ENCODE assay signal across 29 cellular contexts in the genomic region with DNA sequence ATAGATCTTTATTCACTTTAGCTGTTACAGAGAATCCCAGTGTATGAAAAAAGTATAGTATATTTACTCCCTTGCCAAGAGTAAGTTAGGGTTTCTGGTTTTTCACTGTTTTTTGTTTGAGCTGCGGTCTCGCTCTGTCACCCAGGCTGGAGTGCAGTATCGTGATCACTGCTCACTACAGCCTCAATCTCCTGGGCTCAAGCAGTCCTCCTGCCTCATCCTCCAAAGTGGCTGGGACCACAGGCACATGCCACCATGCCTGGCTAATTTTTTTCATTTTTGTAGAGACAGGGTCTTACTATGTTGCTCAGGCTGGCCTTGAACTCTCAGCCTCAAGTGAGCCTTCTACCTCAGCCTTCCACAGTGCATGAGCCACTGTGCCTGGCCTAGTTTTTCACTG. TPM values are rescaled to one million over a fixed set of nuclear protein-coding genes. Genes with fewer than 3 reads are reported as not detected.
A peak's percentile ranks its signal among the peaks of the same experiment; 100 is the strongest.
DNase-seq lines count a peak whose midpoint lies in the region; ATAC-seq and TF ChIP-seq lines count a peak whose summit lies in the region.
"Had no signal": no experiment of that assay in that cellular context is flagged by ENCODE, and none has a peak within 500 bp of the region (broad histone marks: within the 10 kb centered on the region; RNA-seq: fewer than 3 reads in every experiment).

No MANE protein-coding gene starts in this region.

- peaks cover 30% of the 10 kb centered on the region for H3K36me3 Mint-ChIP-seq in GM23338 (ENCODE audit: low read depth)
- H3K36me3 Mint-ChIP-seq in brain = peaks cover 24% of the 10 kb centered on the region
- H3K36me3 Mint-ChIP-seq: activated naive CD8-positive, alpha-beta T cell treated with anti-CD3 and anti-CD28 coated beads for 36 hours; naive B cell; stimulated activated effector memory CD8-positive, alpha-beta T cell treated with anti-CD3 and anti-CD28 coated beads, Interleukin-12 subunit alpha, Interleukin-12 subunit beta, amount 100 ng/mL, for 72 hours had no signal

- peaks cover 4% of the 10 kb centered on the region for H3K36me3 ChIP-seq in GM23338 (ENCODE audit: insufficient read depth)
- peaks cover 9 to 33% of the 10 kb centered on the region in 2 experiments for H3K36me3 ChIP-seq in mesenchymal stem cell (ENCODE audit: control insufficient read depth in 1 of 2, insufficient read depth in 2 of 2, low read depth in 1 of 2, low read length in 2 of 2)
- H3K36me3 ChIP-seq in smooth muscle cell (ENCODE audit: low read depth) = no peaks in the 10 kb centered on the region
- H3K36me3 ChIP-seq: cardiac muscle cell, upper lobe of left lung had no signal

- H2BK5ac ChIP-seq in mesenchymal stem cell (ENCODE audit: low read depth, low read length, poor library complexity, severe bottlenecking) = no peak overlapping the region

- H3K9me3 Mint-ChIP-seq in GM23338 = no peaks in the 10 kb centered on the region; the same call in 2 of the 3 replicates
- peaks cover 0 to 7% (median 0%) of the 10 kb centered on the region in 5 experiments for H3K9me3 Mint-ChIP-seq in brain
- H3K9me3 Mint-ChIP-seq: activated CD4-positive, alpha-beta memory T cell treated with anti-CD3 and anti-CD28 coated beads, Interleukin-2, amount 10 ng/mL, durations not matched to agents 7 days and 5 days; activated naive CD8-positive, alpha-beta T cell treated with anti-CD3 and anti-CD28 coated beads for 36 hours; mesothelial cell of epicardium; naive B cell; stimulated activated effector memory CD8-positive, alpha-beta T cell treated with anti-CD3 and anti-CD28 coated beads, Interleukin-12 subunit alpha, Interleukin-12 subunit beta, amount 100 ng/mL, for 72 hours had no signal

- H4K20me1 ChIP-seq in GM23338 (replicated peaks; ENCODE audit: insufficient read depth) = peaks cover 54% of the 10 kb centered on the region
- H4K20me1 ChIP-seq in smooth muscle cell (ENCODE audit: low read depth) = peaks cover 57% of the 10 kb centered on the region

- H3K4me1 Mint-ChIP-seq in GM23338 = peaks cover 34% of the 10 kb centered on the region
- H3K4me1 Mint-ChIP-seq in brain = peaks cover 31% of the 10 kb centered on the region

- H2AFZ ChIP-seq in GM23338 (no peak overlapping the region), mesenchymal stem cell (ENCODE audit: low read depth, low read length) (no peak overlapping the region), smooth muscle cell (ENCODE audit: low read depth) (no peak overlapping the region)

- H3K18ac ChIP-seq in mesenchymal stem cell (ENCODE audit: low read depth in 1 of 2, low read length in 2 of 2) = peak overlapping the region in 1 of 2 experiments; percentile 40

- no peaks in the 10 kb centered on the region for H3K9me2 ChIP-seq in GM23338 (ENCODE audit: insufficient read depth)

- no peak overlapping the region for H2BK15ac ChIP-seq in mesenchymal stem cell (ENCODE audit: low read depth, poor library complexity, severe bottlenecking)

- no peak overlapping the region for H3K27ac Mint-ChIP-seq in GM23338
- peak overlapping the region in 2 of 5 experiments; percentile 87 to 94 for H3K27ac Mint-ChIP-seq in brain
- H3K27ac Mint-ChIP-seq: activated CD4-positive, alpha-beta memory T cell treated with anti-CD3 and anti-CD28 coated beads, Interleukin-2, amount 10 ng/mL, durations not matched to agents 7 days and 5 days; activated naive CD8-positive, alpha-beta T cell treated with anti-CD3 and anti-CD28 coated beads for 36 hours; mesothelial cell of epicardium; naive B cell; stimulated activated effector memory CD8-positive, alpha-beta T cell treated with anti-CD3 and anti-CD28 coated beads, Interleukin-12 subunit alpha, Interleukin-12 subunit beta, amount 100 ng/mL, for 72 hours had no signal

- no peak for ATAC-seq in GM23338
- no peak for ATAC-seq in HG03108 (IDR thresholded peaks at IDR 0.05; ENCODE audit: unreplicated experiment)
- ATAC-seq: foreskin keratinocyte; HCT116; stimulated activated effector memory CD8-positive, alpha-beta T cell treated with anti-CD3 and anti-CD28 coated beads, Interleukin-12 subunit alpha, Interleukin-12 subunit beta, amount 100 ng/mL, for 72 hours had no signal

- H3K4ac ChIP-seq in mesenchymal stem cell (ENCODE audit: low read depth in 1 of 2, low read length in 2 of 2) = no peak overlapping the region

- no peak overlapping the region for H4K91ac ChIP-seq in mesenchymal stem cell (ENCODE audit: low read length)

- H3K14ac ChIP-seq in mesenchymal stem cell (ENCODE audit: low read length in 2 of 2) = no peak overlapping the region

- peak overlapping the region; percentile 19 for H4K8ac ChIP-seq in mesenchymal stem cell (ENCODE audit: low read length)

- no peak overlapping the region for H2AK5ac ChIP-seq in mesenchymal stem cell (ENCODE audit: low read length, severe bottlenecking)

- H3K9ac ChIP-seq in mesenchymal stem cell (ENCODE audit: low read length) (peak overlapping the region; percentile 58), smooth muscle cell (ENCODE audit: low read depth) (no peak overlapping the region)
- H3K9ac ChIP-seq: KMS-11 had no signal

- peaks cover 74% of the 10 kb centered on the region for H3K79me2 ChIP-seq in GM23338 (replicated peaks; ENCODE audit: insufficient read depth)
- peaks cover 76% of the 10 kb centered on the region for H3K79me2 ChIP-seq in smooth muscle cell (ENCODE audit: low read depth)

- peaks cover 4% of the 10 kb centered on the region for H3K27me3 Mint-ChIP-seq in GM23338 (ENCODE audit: insufficient read depth, low read depth, poor library complexity)
- peaks cover 5% of the 10 kb centered on the region for H3K27me3 Mint-ChIP-seq in brain

- H3K4me1 ChIP-seq in GM23338 (ENCODE audit: insufficient read depth) (peaks cover 54% of the 10 kb centered on the region), mesenchymal stem cell (ENCODE audit: control insufficient read depth, insufficient read depth, low read depth, low read length) (peaks cover 15% of the 10 kb centered on the region), smooth muscle cell (ENCODE audit: low read depth) (peaks cover 20% of the 10 kb centered on the region)
- H3K4me1 ChIP-seq: foreskin keratinocyte had no signal

- TF ChIP-seq CTCF in GM23338 (conservative IDR thresholded peaks at IDR 0.05; ENCODE audit: low read depth in 2 of 2) (no peak), brain (conservative IDR thresholded peaks at IDR 0.05) (no peak), smooth muscle cell (IDR thresholded peaks at IDR 0.05; ENCODE audit: borderline replicate concordance, insufficient read depth, poor library complexity, severe bottlenecking) (no peak)

- H3K27ac ChIP-seq in GM23338 (ENCODE audit: low read depth) = 0 out of 2 replicates have a peak overlapping the region, but pooled peaks have one; percentile 42
- peak overlapping the region; percentile 64 for H3K27ac ChIP-seq in mesenchymal stem cell (ENCODE audit: low read length, poor library complexity, severe bottlenecking)
- peak overlapping the region; percentile 93 for H3K27ac ChIP-seq in smooth muscle cell (ENCODE audit: low read depth)
- H3K27ac ChIP-seq: cardiac muscle cell, foreskin keratinocyte, KMS-11, upper lobe of left lung had no signal

- no peak overlapping the region for H3K23ac ChIP-seq in mesenchymal stem cell (ENCODE audit: low read length in 2 of 2)

- peaks cover 1% of the 10 kb centered on the region for H3K79me1 ChIP-seq in mesenchymal stem cell (replicated peaks; ENCODE audit: low read length, poor library complexity, severe bottlenecking)

- H3K4me3 ChIP-seq in GM23338 (no peak overlapping the region), mesenchymal stem cell (ENCODE audit: insufficient read depth in 1 of 2, low read depth in 1 of 2, low read length in 2 of 2) (peak overlapping the region in 1 of 2 experiments; percentile 51), smooth muscle cell (peak overlapping the region; percentile 95)
- H3K4me3 ChIP-seq: cardiac muscle cell had no signal

- peaks cover 4% of the 10 kb centered on the region for H3F3A ChIP-seq in GM23338 (replicated peaks; ENCODE audit: low read depth)
- H3F3A ChIP-seq in smooth muscle cell (ENCODE audit: low read depth) = peaks cover 13% of the 10 kb centered on the region

- H2BK120ac ChIP-seq in mesenchymal stem cell (ENCODE audit: low read depth, low read length) = no peak overlapping the region

- H3K27me3 ChIP-seq in GM23338 (ENCODE audit: insufficient read depth) = no peaks in the 10 kb centered on the region
- H3K27me3 ChIP-seq in mesenchymal stem cell (ENCODE audit: control insufficient read depth in 1 of 2, insufficient read depth in 1 of 2, low read length in 2 of 2) = no peaks in the 10 kb centered on the region
- H3K27me3 ChIP-seq in smooth muscle cell (ENCODE audit: low read depth) = no peaks in the 10 kb centered on the region
- H3K27me3 ChIP-seq: cardiac muscle cell, foreskin keratinocyte, MG63 had no signal

- no peaks in the 10 kb centered on the region for H3K9me3 ChIP-seq in mesenchymal stem cell (ENCODE audit: control insufficient read depth, low read length)
- H3K9me3 ChIP-seq in smooth muscle cell (replicated peaks; ENCODE audit: low read depth) = no peaks in the 10 kb centered on the region
- H3K9me3 ChIP-seq: Caco-2, MG63, upper lobe of left lung had no signal

- H2BK12ac ChIP-seq in mesenchymal stem cell (ENCODE audit: low read length in 2 of 2) = peak overlapping the region; percentile 23 to 86

- H3K4me3 Mint-ChIP-seq in GM23338 (no peak overlapping the region; the same call in 2 of the 3 replicates), brain (peak overlapping the region; percentile 74 to 96 (median 86))
- H3K4me3 Mint-ChIP-seq: activated CD4-positive, alpha-beta memory T cell treated with anti-CD3 and anti-CD28 coated beads, Interleukin-2, amount 10 ng/mL, durations not matched to agents 7 days and 5 days; activated naive CD8-positive, alpha-beta T cell treated with anti-CD3 and anti-CD28 coated beads for 36 hours; stimulated activated effector memory CD8-positive, alpha-beta T cell treated with anti-CD3 and anti-CD28 coated beads, Interleukin-12 subunit alpha, Interleukin-12 subunit beta, amount 100 ng/mL, for 72 hours had no signal

- no peak for DNase-seq in GM23338 (ENCODE audit: low spot score)
- no peak for DNase-seq in mesenchymal stem cell
- no peak for DNase-seq in smooth muscle cell (lab: John Stamatoyannopoulos, UW; ENCODE audit: unreplicated experiment)
- DNase-seq in activated CD8-positive, alpha-beta memory T cell treated with anti-CD3 and anti-CD28 coated beads for 24 hours = no peak
- no peak for DNase-seq in activated effector memory CD4-positive, alpha-beta T cell treated with Interleukin-2 at 50 U/mL for 16 hours
- no peak for DNase-seq in NCI-H1105 (lab: John Stamatoyannopoulos, UW)
- DNase-seq: activated CD4-positive, alpha-beta memory T cell treated with anti-CD3 and anti-CD28 coated beads, Interleukin-2, amount 10 ng/mL, durations not matched to agents 7 days and 5 days; activated naive CD8-positive, alpha-beta T cell treated with anti-CD3 and anti-CD28 coated beads for 36 hours; anterior cingulate cortex; Caco-2; cortex of kidney; foreskin keratinocyte; MG63; naive B cell; NCI-H1417; NCI-H2029 treated with DMSO at 0.1 percent for 48 hours; NCI-H526; nucleus accumbens; OCI-M1; substantia nigra; upper lobe of left lung had no signal

- H3K4me2 ChIP-seq in GM23338 = peak overlapping the region; percentile 58; the same call in 1 of the 2 replicates
- peak overlapping the region; percentile 44 for H3K4me2 ChIP-seq in mesenchymal stem cell (ENCODE audit: low read length, poor library complexity, severe bottlenecking)
- H3K4me2 ChIP-seq in smooth muscle cell = peak overlapping the region; percentile 91
- H3K4me2 ChIP-seq: KMS-11 had no signal

- WGBS in mesenchymal stem cell = 98% methylated on average over 3 of the region's 3 CpGs
- 85% methylated on average over 3 of the region's 3 CpGs for WGBS in smooth muscle cell (ENCODE audit: low lambda C conversion rate)

RNA-seq across cellular contexts. Expression of a gene that starts 3.0 kb away (rescaled TPM):
- 90.3 and 95.8 TPM in 2 replicates for total RNA-seq in GM23338 (2014; rRNA removed; shearing (Covaris generic))
- polyA plus RNA-seq in GM23338 (2016; fragmentation: Nextera tagmentation; extraction: Ambion mirVana) = 46.7 and 58.8 TPM in 2 replicates
- 13.1 TPM for polyA plus RNA-seq in brain (ENCODE audit: insufficient read depth, low read depth, low replicate concordance)
- polyA plus RNA-seq in mesenchymal stem cell (2013, experiment 1 of 2) = 100 TPM
- polyA plus RNA-seq in mesenchymal stem cell (2013, experiment 2 of 2) = 99.7 TPM
- total RNA-seq in smooth muscle cell = 209 and 211 TPM in 2 replicates
- 111 and 113 TPM in 2 replicates for polyA plus RNA-seq in smooth muscle cell
- polyA plus RNA-seq: CD14-positive monocyte had no signal

Comparison
In these comparisons a context has a peak if more than half of its experiments do, and no peak if none do; other contexts are left out.
1. H3K27ac ChIP-seq: peak in every context shown above with its lines; median percentile 93 in smooth muscle cell; 64 in mesenchymal stem cell; 42 in GM23338.